In the genomic region with DNA sequence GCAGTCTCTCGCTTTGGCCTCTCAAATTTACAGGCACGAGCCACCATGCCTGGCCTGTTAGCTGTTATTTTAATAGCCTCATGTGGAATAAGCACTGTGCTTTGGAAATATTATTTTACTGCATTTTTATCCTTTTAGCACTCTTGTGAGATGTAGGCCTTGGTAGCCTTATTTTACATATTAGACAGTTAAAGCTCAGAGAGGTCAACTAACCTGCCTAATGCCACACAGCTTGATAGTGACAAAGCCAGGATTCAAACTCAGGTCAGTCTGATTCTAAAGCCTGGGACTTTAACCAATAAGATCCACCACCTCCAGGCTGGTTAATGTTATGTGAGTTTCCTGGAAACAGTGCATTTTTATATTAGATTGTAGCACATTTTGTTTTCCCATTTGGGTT, we compare ENCODE assay signal across 1 cellular context.
TF ChIP-seq lines count a peak whose summit lies in the region.

No MANE protein-coding gene starts in this region.

TF ChIP-seq in GM12878, 131 proteins besides CTCF, POLR2A, EP300 and RAD21:
- TF ChIP-seq IKZF2 (IDR thresholded peaks at IDR 0.05) (no peak), POLR2AphosphoS5 (IDR thresholded peaks at IDR 0.05; ENCODE audit: low read length) (peak; percentile 48; the same call in 1 of the 2 replicates), EGR1 (IDR thresholded peaks at IDR 0.05; ENCODE audit: borderline replicate concordance in 1 of 2, low read depth in 2 of 2, low read length in 2 of 2) (no peak), POLR2AphosphoS2 (IDR thresholded peaks at IDR 0.05; ENCODE audit: low read depth, low read length) (no peak), CHD1 (IDR thresholded peaks at IDR 0.05; ENCODE audit: low read depth, low read length) (no peak), HDAC6 (IDR thresholded peaks at IDR 0.05; ENCODE audit: unreplicated experiment) (no peak), RCOR1 (conservative IDR thresholded peaks at IDR 0.05; ENCODE audit: low read depth, low read length) (no peak), FOXM1 (IDR thresholded peaks at IDR 0.05; ENCODE audit: low read depth, low read length) (0 out of 2 replicates have a peak, but pooled peaks have one; percentile 5), ZNF217 (IDR thresholded peaks at IDR 0.05) (peak; percentile 48; the same call in 1 of the 2 replicates), PML (IDR thresholded peaks at IDR 0.05; ENCODE audit: low read length) (0 out of 2 replicates have a peak, but pooled peaks have one; percentile 23), SMARCA5 (IDR thresholded peaks at IDR 0.05) (peak; percentile 83; the same call in 1 of the 2 replicates), GATAD2B (conservative IDR thresholded peaks at IDR 0.05; ENCODE audit: low read depth) (no peak)
- TF ChIP-seq, protein P1, sequence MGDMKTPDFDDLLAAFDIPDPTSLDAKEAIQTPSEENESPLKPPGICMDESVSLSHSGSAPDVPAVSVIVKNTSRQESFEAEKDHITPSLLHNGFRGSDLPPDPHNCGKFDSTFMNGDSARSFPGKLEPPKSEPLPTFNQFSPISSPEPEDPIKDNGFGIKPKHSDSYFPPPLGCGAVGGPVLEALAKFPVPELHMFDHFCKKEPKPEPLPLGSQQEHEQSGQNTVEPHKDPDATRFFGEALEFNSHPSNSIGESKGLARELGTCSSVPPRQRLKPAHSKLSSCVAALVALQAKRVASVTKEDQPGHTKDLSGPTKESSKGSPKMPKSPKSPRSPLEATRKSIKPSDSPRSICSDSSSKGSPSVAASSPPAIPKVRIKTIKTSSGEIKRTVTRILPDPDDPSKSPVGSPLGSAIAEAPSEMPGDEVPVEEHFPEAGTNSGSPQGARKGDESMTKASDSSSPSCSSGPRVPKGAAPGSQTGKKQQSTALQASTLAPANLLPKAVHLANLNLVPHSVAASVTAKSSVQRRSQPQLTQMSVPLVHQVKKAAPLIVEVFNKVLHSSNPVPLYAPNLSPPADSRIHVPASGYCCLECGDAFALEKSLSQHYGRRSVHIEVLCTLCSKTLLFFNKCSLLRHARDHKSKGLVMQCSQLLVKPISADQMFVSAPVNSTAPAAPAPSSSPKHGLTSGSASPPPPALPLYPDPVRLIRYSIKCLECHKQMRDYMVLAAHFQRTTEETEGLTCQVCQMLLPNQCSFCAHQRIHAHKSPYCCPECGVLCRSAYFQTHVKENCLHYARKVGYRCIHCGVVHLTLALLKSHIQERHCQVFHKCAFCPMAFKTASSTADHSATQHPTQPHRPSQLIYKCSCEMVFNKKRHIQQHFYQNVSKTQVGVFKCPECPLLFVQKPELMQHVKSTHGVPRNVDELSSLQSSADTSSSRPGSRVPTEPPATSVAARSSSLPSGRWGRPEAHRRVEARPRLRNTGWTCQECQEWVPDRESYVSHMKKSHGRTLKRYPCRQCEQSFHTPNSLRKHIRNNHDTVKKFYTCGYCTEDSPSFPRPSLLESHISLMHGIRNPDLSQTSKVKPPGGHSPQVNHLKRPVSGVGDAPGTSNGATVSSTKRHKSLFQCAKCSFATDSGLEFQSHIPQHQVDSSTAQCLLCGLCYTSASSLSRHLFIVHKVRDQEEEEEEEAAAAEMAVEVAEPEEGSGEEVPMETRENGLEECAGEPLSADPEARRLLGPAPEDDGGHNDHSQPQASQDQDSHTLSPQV (IDR thresholded peaks at IDR 0.05) = no peak
